21 cellular contexts compared by ENCODE assay signal in the genomic region with DNA sequence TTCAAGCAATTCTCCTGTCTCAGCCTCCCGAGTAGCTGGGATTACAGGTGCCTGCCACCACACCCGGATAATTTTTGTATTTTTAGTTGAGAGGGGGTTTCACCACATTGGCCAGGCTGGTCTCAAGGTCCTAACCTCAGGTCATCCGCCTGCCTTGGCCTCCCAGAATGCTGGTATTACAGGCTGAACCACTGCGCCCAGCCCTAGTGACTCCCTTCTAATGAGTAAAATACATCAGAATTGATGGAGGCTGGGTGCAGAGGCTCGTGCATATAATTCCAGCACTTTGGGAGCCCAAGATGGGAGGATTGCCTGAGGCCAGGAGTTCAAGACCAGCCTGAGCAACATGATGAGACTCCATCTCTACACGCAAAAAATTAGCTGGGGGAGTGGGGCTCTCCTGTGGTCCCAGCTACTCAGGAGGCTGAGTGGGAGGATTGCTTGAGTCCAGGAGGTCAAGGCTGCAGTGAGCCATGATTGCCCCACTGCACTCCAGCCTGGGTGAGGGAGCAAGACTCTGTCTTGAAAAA. TPM values are rescaled to one million over a fixed set of nuclear protein-coding genes. Genes with fewer than 3 reads are reported as not detected.
DNase-seq lines count a peak whose midpoint lies in the region; ATAC-seq, FAIRE-seq and TF ChIP-seq lines count a peak whose summit lies in the region.
"Not testable (repeated sequence)": the region's sequence is repeated elsewhere in the genome, so short reads cannot be mapped to it uniquely, and the experiment has no call there.
"Had no signal": no experiment of that assay in that cellular context is flagged by ENCODE, and none has a peak within 500 bp of the region (broad histone marks: within the 10 kb centered on the region; RNA-seq: fewer than 3 reads in every experiment).

No MANE protein-coding gene starts in this region.

- not testable (repeated sequence) for FAIRE-seq in keratinocyte (lab: Jason Lieb, UNC)

- peak overlapping the region; percentile 38 for H3K27ac ChIP-seq in PC-9
- H3K27ac ChIP-seq in body of pancreas, result peak overlapping the region in 3 of 4 donors; percentile 75 to 91 (median 88)
- peak overlapping the region; percentile 58 for H3K27ac ChIP-seq in epithelial cell of prostate
- peak overlapping the region; percentile 49 for H3K27ac ChIP-seq in keratinocyte (ENCODE audit: control insufficient read depth, insufficient read depth, low read length)
- peak overlapping the region; percentile 54 to 68 (median 62) for H3K27ac ChIP-seq in sigmoid colon
- H3K27ac ChIP-seq in suprapubic skin, result peak overlapping the region; percentile 43

- TF ChIP-seq EP300 in sigmoid colon (IDR thresholded peaks at IDR 0.05); suprapubic skin (IDR thresholded peaks at IDR 0.05): not testable (repeated sequence)

- not testable (repeated sequence) for H3K9me3 ChIP-seq in PC-9 (ENCODE audit: insufficient read depth, low read depth); body of pancreas; keratinocyte (ENCODE audit: control insufficient read depth, low read depth, low read length); sigmoid colon; suprapubic skin

- H3K9ac ChIP-seq in keratinocyte (ENCODE audit: control insufficient read depth, extremely low read depth, insufficient read depth, low read length), result peak overlapping the region; percentile 13

- H3K27me3 Mint-ChIP-seq in neural crest cell (ENCODE audit: low read depth), result not testable (repeated sequence)

- H3K4me3 ChIP-seq in PC-9; body of pancreas; keratinocyte (ENCODE audit: control insufficient read depth in 2 of 3, extremely low read depth in 1 of 3, insufficient read depth in 2 of 3, low read depth in 1 of 3, low read length in 3 of 3); sigmoid colon; suprapubic skin: not testable (repeated sequence)

- peaks cover 21% of the 10 kb centered on the region for H3F3A ChIP-seq in PC-9 (ENCODE audit: insufficient read depth, low read depth)

- WGBS in body of pancreas, 2 donors, result 59 to 65% methylated on average over 4 to 6 of the region's 6 CpGs
- WGBS in sigmoid colon, 2 donors, result 79 to 85% methylated on average over 6 of the region's 6 CpGs
- WGBS in suprapubic skin, result 86% methylated on average over 6 of the region's 6 CpGs

- not testable (repeated sequence) for BruUV-seq in PC-9 (replicated peaks; lab: Mats Ljungman, UMichigan)

- not testable (repeated sequence) for H3K4me2 ChIP-seq in PC-9
- H3K4me2 ChIP-seq in keratinocyte (ENCODE audit: control insufficient read depth, extremely low read depth, insufficient read depth, low read depth, low read length), result peak overlapping the region; percentile 74

- H3K36me3 Mint-ChIP-seq in neural crest cell (ENCODE audit: low read depth), result not testable (repeated sequence)

- H3K9me2 ChIP-seq in PC-9 (ENCODE audit: insufficient read depth), result not testable (repeated sequence)

- peaks cover 34% of the 10 kb centered on the region for H3K4me1 Mint-ChIP-seq in neural crest cell

- not testable (repeated sequence) for H3K9me1 ChIP-seq in keratinocyte (ENCODE audit: control insufficient read depth, extremely low read depth, insufficient read depth, low read length)

- H3K4me3 Mint-ChIP-seq in neural crest cell, result peak overlapping the region; percentile 75

- not testable (repeated sequence) for H4K20me1 ChIP-seq in PC-9 (ENCODE audit: insufficient read depth); keratinocyte (ENCODE audit: control insufficient read depth, extremely low read depth, insufficient read depth, low read length)

- TF ChIP-seq POLR2A in body of pancreas (IDR thresholded peaks at IDR 0.05); sigmoid colon (IDR thresholded peaks at IDR 0.05); suprapubic skin (IDR thresholded peaks at IDR 0.05): not testable (repeated sequence)

- dilution Hi-C loops in keratinocyte (cut with MboI; ENCODE audit: extremely low pct_ligation_motif_present, low sequenced_read_pairs), result not testable (repeated sequence)

- H2AFZ ChIP-seq in PC-9, result not testable (repeated sequence)
- peak overlapping the region; percentile 73 for H2AFZ ChIP-seq in keratinocyte (ENCODE audit: control insufficient read depth, low read length)

- CTCF ChIA-PET in PC-9 (lab: Charles Lee), result interaction anchor here (0.5 to 0.7 kb wide), 5 partner anchors 33 to 322 kb away, joined by 3 to 5 read pairs (median 4); no protein-coding TSS in a partner anchor

- H3K27me3 ChIP-seq in PC-9 (ENCODE audit: insufficient read depth, low read depth); body of pancreas; keratinocyte (ENCODE audit: control insufficient read depth, extremely low read depth, insufficient read depth, low read length); sigmoid colon; suprapubic skin: not testable (repeated sequence)

- not testable (repeated sequence) for ATAC-seq in body of pancreas

- H3K9me3 Mint-ChIP-seq in neural crest cell, result not testable (repeated sequence)

- DNase-seq in PC-9; body of pancreas; epithelial cell of prostate (ENCODE audit: low read depth, low spot score); keratinocyte (ENCODE audit: low read depth, low spot score); neural crest cell (ENCODE audit: low read depth, low spot score); sigmoid colon; suprapubic skin (ENCODE audit: low spot score in 2 of 2): not testable (repeated sequence)

- not testable (repeated sequence) for TF ChIP-seq CTCF in PC-9 (conservative IDR thresholded peaks at IDR 0.05); body of pancreas (IDR thresholded peaks at IDR 0.05); keratinocyte (optimal IDR thresholded peaks at IDR 0.05 in 1 of 3, IDR thresholded peaks at IDR 0.05 in 1 of 3, conservative IDR thresholded peaks at IDR 0.05 in 1 of 3; ENCODE audit: extremely low read depth in 1 of 3, insufficient read depth in 2 of 3, low read length in 3 of 3); neural crest cell (conservative IDR thresholded peaks at IDR 0.05); sigmoid colon (IDR thresholded peaks at IDR 0.05); suprapubic skin (IDR thresholded peaks at IDR 0.05)

- H3K79me2 ChIP-seq in PC-9 (ENCODE audit: low read depth) (peaks cover 15% of the 10 kb centered on the region), keratinocyte (ENCODE audit: control insufficient read depth, insufficient read depth, low read length) (peaks cover 20% of the 10 kb centered on the region)

- intact Hi-C loops in PC-9 (cut with micrococcal nuclease; ENCODE audit: unreplicated experiment), result loop anchor here (10.0 kb wide), 1 partner anchor 80 kb away; the partner anchor contains the start of gene COLGALT1
- intact Hi-C loops in body of pancreas (cut with DNase I); sigmoid colon (cut with DNase I): not testable (repeated sequence)

- peaks cover 30% of the 10 kb centered on the region for H3K4me1 ChIP-seq in PC-9 (replicated peaks; ENCODE audit: insufficient read depth)
- peaks cover 31% of the 10 kb centered on the region for H3K4me1 ChIP-seq in body of pancreas
- peaks cover 24% of the 10 kb centered on the region for H3K4me1 ChIP-seq in keratinocyte (ENCODE audit: control insufficient read depth, extremely low read depth, insufficient read depth, low read length)
- H3K4me1 ChIP-seq in sigmoid colon, result peaks cover 0 to 28% (median 24%) of the 10 kb centered on the region in 4 donors
- peaks cover 32% of the 10 kb centered on the region for H3K4me1 ChIP-seq in suprapubic skin

- H3K36me3 ChIP-seq in PC-9 (ENCODE audit: low read depth); body of pancreas (replicated peaks in 1 of 2; ENCODE audit: insufficient read depth in 1 of 2, low read depth in 2 of 2); keratinocyte (ENCODE audit: control insufficient read depth in 2 of 2, extremely low read depth in 1 of 2, insufficient read depth in 2 of 2, low read length in 2 of 2); sigmoid colon; suprapubic skin: not testable (repeated sequence)

- POLR2A ChIA-PET in PC-9 (lab: Charles Lee; ENCODE audit: unreplicated experiment), result interaction anchor here (0.6 kb wide), 1 partner anchor 245 kb away, joined by 7 read pairs; no protein-coding TSS in a partner anchor

- H3K27ac Mint-ChIP-seq in neural crest cell (ENCODE audit: unreplicated experiment), result peak overlapping the region; percentile 90

RNA-seq across cellular contexts. Expression of gene SLC27A1, which starts 4.8 kb away (rescaled TPM):
- total RNA-seq in PC-9 (2021) (30.8 and 40.2 TPM in 2 replicates), body of pancreas (10 to 100 TPM; 21.1 to 25.7 TPM), neural crest cell (17.4 and 17.9 TPM in 2 replicates), sigmoid colon (10 to 100 TPM; 13.2 to 23.8 (median 15.9) TPM), suprapubic skin (10 to 100 TPM; 25.3 to 53.4 (median 39.5) TPM)
- polyA plus RNA-seq in keratinocyte (8.4 to 12.6 TPM (median 11.7 TPM) in 3 replicates), sigmoid colon (1 to 10 TPM in 2 of 3 donors, under 1 TPM in 1; 0.69 to 8.8 (median 3.6) TPM)
- polyA plus RNA-seq in keratinocyte (2011; ENCODE audit: low read depth), result 2.0 TPM
- 4.7 and 8.4 TPM in 2 replicates for polyA plus RNA-seq in keratinocyte (2011; cell fraction: cytosol; rRNA removed)
- 28.1 and 38.7 TPM in 2 replicates for polyA plus RNA-seq in keratinocyte (2011; cell fraction: nucleus; rRNA removed)
- 6.2 and 16.0 TPM in 2 replicates for polyA plus RNA-seq in keratinocyte (2012; ENCODE audit: low replicate concordance)
- 7.9 to 23.1 TPM (median 12.0 TPM) in 3 replicates for polyA minus RNA-seq in keratinocyte
- 31.8 TPM for polyA minus RNA-seq in keratinocyte (2011; cell fraction: cytosol; rRNA and poly(A)+ RNA removed)
- polyA minus RNA-seq in keratinocyte (2011; cell fraction: nucleus; rRNA and poly(A)+ RNA removed), result 23.7 and 24.8 TPM in 2 replicates

RNA-seq across cellular contexts. Expression of gene NXNL1, which starts 14.3 kb away (rescaled TPM):
- total RNA-seq in PC-9 (2021), result not detected in 2 replicates
- total RNA-seq in body of pancreas, result not detected
- polyA plus RNA-seq in keratinocyte, result not detected in 3 replicates
- not detected for polyA plus RNA-seq in keratinocyte (2011; ENCODE audit: low read depth)
- polyA plus RNA-seq in keratinocyte (2011; cell fraction: cytosol; rRNA removed), result not detected in 2 replicates
- polyA plus RNA-seq in keratinocyte (2011; cell fraction: nucleus; rRNA removed), result not detected in 2 replicates
- polyA plus RNA-seq in keratinocyte (2012; ENCODE audit: low replicate concordance), result not detected in 2 replicates
- not detected in 3 replicates for polyA minus RNA-seq in keratinocyte
- polyA minus RNA-seq in keratinocyte (2011; cell fraction: cytosol; rRNA and poly(A)+ RNA removed), result not detected
- not detected in 2 replicates for polyA minus RNA-seq in keratinocyte (2011; cell fraction: nucleus; rRNA and poly(A)+ RNA removed)
- not detected in 2 replicates for total RNA-seq in neural crest cell
- total RNA-seq in sigmoid colon, result not detected
- not detected for polyA plus RNA-seq in sigmoid colon
- not detected for total RNA-seq in suprapubic skin
- total RNA-seq: activated naive CD4-positive, alpha-beta T cell treated with anti-CD3 and anti-CD28 coated beads, Interleukin-2, amount 50 U/mL, for 72 hours; aorta; Caco-2; endothelial cell of umbilical vein; G401; H1; left ventricle myocardium superior; natural killer cell; OCI-LY7; Right ventricle myocardium inferior; sciatic nerve; T-helper 17 cell; thyroid gland had no signal
- polyA plus RNA-seq: aorta, endothelial cell of umbilical vein, H1, IgD-negative memory B cell had no signal

RNA-seq across cellular contexts. Expression of gene TMEM221, which starts 26.6 kb away (rescaled TPM):
- total RNA-seq in PC-9 (2021) (2.0 and 3.9 TPM in 2 replicates), body of pancreas (under 1 TPM in 1 of 2 donors, not detected in 1; 0.52 TPM), neural crest cell (0.71 and 0.96 TPM in 2 replicates), sigmoid colon (1 to 10 TPM in 2 of 4 donors, under 1 TPM in 1, not detected in 1; 0.36 to 1.8 (median 1.7) TPM), suprapubic skin (1 to 10 TPM in 1 of 4 donors, under 1 TPM in 2, not detected in 1; 0.39 to 1.2 (median 0.68) TPM)
- polyA plus RNA-seq in keratinocyte (0.04 to 0.08 TPM (median 0.06 TPM) in 3 replicates), sigmoid colon (under 1 TPM in 1 of 3 donors, not detected in 2; 0.23 TPM)
- polyA plus RNA-seq in keratinocyte (2011; ENCODE audit: low read depth), result not detected
- polyA plus RNA-seq in keratinocyte (2011; cell fraction: cytosol; rRNA removed), result 0.04 and 0.09 TPM in 2 replicates
- polyA plus RNA-seq in keratinocyte (2011; cell fraction: nucleus; rRNA removed), result 0.16 and 0.27 TPM in 2 replicates
- polyA plus RNA-seq in keratinocyte (2012; ENCODE audit: low replicate concordance), result 0.10 and 0.25 TPM in 2 replicates
- polyA minus RNA-seq in keratinocyte, result 0.16 TPM in 1 of 3 replicates, not detected in the others
- polyA minus RNA-seq in keratinocyte (2011; cell fraction: cytosol; rRNA and poly(A)+ RNA removed), result not detected
- not detected in 2 replicates for polyA minus RNA-seq in keratinocyte (2011; cell fraction: nucleus; rRNA and poly(A)+ RNA removed)
- total RNA-seq: activated naive CD4-positive, alpha-beta T cell treated with anti-CD3 and anti-CD28 coated beads, Interleukin-2, amount 50 U/mL, for 72 hours; Caco-2; endothelial cell of umbilical vein; left ventricle myocardium superior; natural killer cell; OCI-LY7; Right ventricle myocardium inferior; T-helper 17 cell had no signal
- polyA plus RNA-seq: IgD-negative memory B cell had no signal

RNA-seq across cellular contexts. Expression of gene PGLS, which starts 36.4 kb away (rescaled TPM):
- total RNA-seq in PC-9 (2021) (175 and 290 TPM in 2 replicates), body of pancreas (10 to 100 TPM; 64.9 to 82.7 TPM), neural crest cell (91.2 and 99.7 TPM in 2 replicates), sigmoid colon (10 to 100 TPM; 27.8 to 54.6 (median 47.2) TPM), suprapubic skin (100 to 1,000 TPM in 1 of 4 donors, 10 to 100 TPM in 3; 58.0 to 108 (median 92.9) TPM)
- polyA plus RNA-seq in keratinocyte (30.2 to 71.5 TPM (median 33.8 TPM) in 3 replicates), sigmoid colon (100 to 1,000 TPM; 103 to 122 (median 115) TPM)
- polyA plus RNA-seq in keratinocyte (2011; ENCODE audit: low read depth), result 20.0 TPM
- 38.8 and 91.8 TPM in 2 replicates for polyA plus RNA-seq in keratinocyte (2011; cell fraction: cytosol; rRNA removed)
- polyA plus RNA-seq in keratinocyte (2011; cell fraction: nucleus; rRNA removed), result 27.2 and 39.9 TPM in 2 replicates
- polyA plus RNA-seq in keratinocyte (2012; ENCODE audit: low replicate concordance), result 66.1 and 69.7 TPM in 2 replicates
- polyA minus RNA-seq in keratinocyte, result 35.5 to 82.7 TPM (median 71.2 TPM) in 3 replicates
- 129 TPM for polyA minus RNA-seq in keratinocyte (2011; cell fraction: cytosol; rRNA and poly(A)+ RNA removed)
- polyA minus RNA-seq in keratinocyte (2011; cell fraction: nucleus; rRNA and poly(A)+ RNA removed), result 16.9 and 18.0 TPM in 2 replicates

RNA-seq across cellular contexts. Expression of gene MVB12A, which starts 55.2 kb away (rescaled TPM):
- 58.1 and 80.0 TPM in 2 replicates for total RNA-seq in PC-9 (2021)
- 10 to 100 TPM; 33.3 to 34.8 TPM for total RNA-seq in body of pancreas
- polyA plus RNA-seq in keratinocyte, result 23.3 to 36.6 TPM (median 33.0 TPM) in 3 replicates
- 9.5 TPM for polyA plus RNA-seq in keratinocyte (2011; ENCODE audit: low read depth)
- polyA plus RNA-seq in keratinocyte (2011; cell fraction: cytosol; rRNA removed), result 17.9 and 36.2 TPM in 2 replicates
- 21.8 and 31.9 TPM in 2 replicates for polyA plus RNA-seq in keratinocyte (2011; cell fraction: nucleus; rRNA removed)
- polyA plus RNA-seq in keratinocyte (2012; ENCODE audit: low replicate concordance), result 26.7 and 44.0 TPM in 2 replicates
- 10.8 to 34.4 TPM (median 16.2 TPM) in 3 replicates for polyA minus RNA-seq in keratinocyte
- 29.9 TPM for polyA minus RNA-seq in keratinocyte (2011; cell fraction: cytosol; rRNA and poly(A)+ RNA removed)
- polyA minus RNA-seq in keratinocyte (2011; cell fraction: nucleus; rRNA and poly(A)+ RNA removed), result 8.5 and 10.2 TPM in 2 replicates
- total RNA-seq in neural crest cell, result 47.6 and 48.1 TPM in 2 replicates
- total RNA-seq in sigmoid colon, result 10 to 100 TPM; 40.4 to 55.8 (median 44.8) TPM
- 100 to 1,000 TPM in 1 of 3 donors, 10 to 100 TPM in 2; 71.5 to 102 (median 79.4) TPM for polyA plus RNA-seq in sigmoid colon
- total RNA-seq in suprapubic skin, result 10 to 100 TPM; 44.2 to 71.3 (median 60.5) TPM

Comparison
In these comparisons a context has a peak if more than half of its experiments do, and no peak if none do; other contexts are left out.
1. H3K27ac ChIP-seq: peak in every context shown above with its lines; median percentile 88 in body of pancreas; 62 in sigmoid colon; 58 in epithelial cell of prostate; 49 in keratinocyte; 43 in suprapubic skin; 38 in PC-9.